In genomic region chr2:205877501-205877900, GRCh38 we compare ENCODE assay signal across 4 cellular contexts.
"Had no signal": no experiment of that assay in that cellular context is flagged by ENCODE, and none has a peak within 500 bp of the region (broad histone marks: within the 10 kb centered on the region; RNA-seq: fewer than 3 reads in every experiment).

No MANE protein-coding gene starts in this region.

- FAIRE-seq: HepG2, HTR-8/SVneo, K562 had no signal

- DNase-seq: IMR-90 had no signal
